Comparison of ENCODE assay signal across 12 cellular contexts in the genomic region with DNA sequence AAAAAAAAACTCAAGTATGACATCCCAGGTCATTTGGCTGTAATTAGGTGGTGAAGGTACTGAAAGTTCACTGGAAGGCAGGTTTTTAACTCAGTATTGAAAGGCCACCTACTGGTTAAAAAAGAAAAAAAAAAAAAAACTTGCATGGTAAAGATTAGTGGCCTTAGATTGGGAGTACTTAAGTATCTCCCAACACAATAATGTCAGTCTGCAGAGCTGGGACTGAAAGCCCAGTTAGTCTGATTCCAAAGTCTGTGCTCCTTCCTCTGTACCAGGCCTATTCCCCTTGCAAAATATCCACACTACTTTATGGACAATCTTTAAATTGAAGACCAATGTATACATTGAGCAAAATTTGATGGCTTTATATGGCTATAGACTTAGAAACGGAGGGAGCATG.
DNase-seq lines count a peak whose midpoint lies in the region; ATAC-seq and TF ChIP-seq lines count a peak whose summit lies in the region.
"Had no signal": no experiment of that assay in that cellular context is flagged by ENCODE, and none has a peak within 500 bp of the region (broad histone marks: within the 10 kb centered on the region; RNA-seq: fewer than 3 reads in every experiment).

No MANE protein-coding gene starts in this region.

- H3K36me3 ChIP-seq in brain microvascular endothelial cell (replicated peaks) (no peaks in the 10 kb centered on the region), right lobe of liver (no peaks in the 10 kb centered on the region)
- H3K36me3 ChIP-seq: left lung had no signal

- H3K9me3 ChIP-seq in right lobe of liver: no peaks in the 10 kb centered on the region
- H3K9me3 ChIP-seq: left lung had no signal

- in situ Hi-C loops in brain microvascular endothelial cell (cut with HindIII; ENCODE audit: low pct_ligation_motif_present, low sequenced_read_pairs): no loop called here

- DNase-seq in EH (ENCODE audit: low read depth) (peak; percentile 41), NB4 (ENCODE audit: low read depth) (peak; percentile 12), brain microvascular endothelial cell (no peak), right lobe of liver (no peak), NCI-H1930 (lab: John Stamatoyannopoulos, UW) (no peak)
- no peak for DNase-seq in activated naive CD4-positive, alpha-beta T cell treated with anti-CD3 and anti-CD28 coated beads, Interleukin-2, amount 50 U/mL, for 16 hours
- no peak for DNase-seq in activated effector memory CD4-positive, alpha-beta T cell treated with Interleukin-2 at 50 U/mL for 16 hours
- DNase-seq: activated B cell treated with CpG ODN at 0.5 μM for 24 hours, activated gamma-delta T cell treated with Interleukin-2 at 50 U/mL for 16 hours, DND-41, left lung had no signal

- H3K27ac ChIP-seq in brain microvascular endothelial cell: no peak overlapping the region
- H3K27ac ChIP-seq in right lobe of liver: no peak overlapping the region
- H3K27ac ChIP-seq: left lung had no signal

- intact Hi-C loops in right lobe of liver (cut with DNase I): no loop called here

- H3K27me3 ChIP-seq in brain microvascular endothelial cell (replicated peaks): no peaks in the 10 kb centered on the region
- H3K27me3 ChIP-seq in right lobe of liver: no peaks in the 10 kb centered on the region
- H3K27me3 ChIP-seq: left lung had no signal

- H3K4me1 ChIP-seq in right lobe of liver: no peaks in the 10 kb centered on the region
- H3K4me1 ChIP-seq: left lung had no signal

- no peak for TF ChIP-seq CTCF in NB4 (IDR thresholded peaks at IDR 0.05; ENCODE audit: low read depth, low read length)
- TF ChIP-seq CTCF in brain microvascular endothelial cell (IDR thresholded peaks at IDR 0.05; ENCODE audit: low read depth, low read length, missing control alignments): peak; percentile 30
- TF ChIP-seq CTCF in right lobe of liver (IDR thresholded peaks at IDR 0.05): peak; percentile 9 to 38 (median 24)

- H3K4me3 ChIP-seq in NB4 (ENCODE audit: low read depth, low read length): no peak overlapping the region
- H3K4me3 ChIP-seq in brain microvascular endothelial cell (ENCODE audit: low read depth, low read length): no peak overlapping the region
- H3K4me3 ChIP-seq in right lobe of liver: no peak overlapping the region
- H3K4me3 ChIP-seq: left lung had no signal

- no peak for TF ChIP-seq POLR2A in NB4 (IDR thresholded peaks at IDR 0.05; ENCODE audit: extremely low read depth, insufficient read length)
- no peak for TF ChIP-seq POLR2A in right lobe of liver (IDR thresholded peaks at IDR 0.05)

- ATAC-seq in right lobe of liver (peak; percentile 69 to 81 (median 79)), GM18858 (IDR thresholded peaks at IDR 0.05; ENCODE audit: unreplicated experiment) (no peak)
- ATAC-seq: left lung had no signal

- 56% methylated on average over 1 of the region's 1 CpG for WGBS in right lobe of liver (ENCODE audit: insufficient coverage, low coverage, low lambda C conversion rate, missing lambda C conversion rate)

Comparison
In these comparisons a context has a peak if more than half of its experiments do, and no peak if none do; other contexts are left out.
1. DNase-seq: peak in EH (single experiment) and NB4 (single experiment); none in brain microvascular endothelial cell (single experiment), right lobe of liver (0 of 3), activated naive CD4-positive, alpha-beta T cell treated with anti-CD3 and anti-CD28 coated beads, Interleukin-2, amount 50 U/mL, for 16 hours (single experiment), activated effector memory CD4-positive, alpha-beta T cell treated with Interleukin-2 at 50 U/mL for 16 hours (single experiment) and NCI-H1930 (0 of 2).